8 cellular contexts compared by ENCODE assay signal in the genomic region with DNA sequence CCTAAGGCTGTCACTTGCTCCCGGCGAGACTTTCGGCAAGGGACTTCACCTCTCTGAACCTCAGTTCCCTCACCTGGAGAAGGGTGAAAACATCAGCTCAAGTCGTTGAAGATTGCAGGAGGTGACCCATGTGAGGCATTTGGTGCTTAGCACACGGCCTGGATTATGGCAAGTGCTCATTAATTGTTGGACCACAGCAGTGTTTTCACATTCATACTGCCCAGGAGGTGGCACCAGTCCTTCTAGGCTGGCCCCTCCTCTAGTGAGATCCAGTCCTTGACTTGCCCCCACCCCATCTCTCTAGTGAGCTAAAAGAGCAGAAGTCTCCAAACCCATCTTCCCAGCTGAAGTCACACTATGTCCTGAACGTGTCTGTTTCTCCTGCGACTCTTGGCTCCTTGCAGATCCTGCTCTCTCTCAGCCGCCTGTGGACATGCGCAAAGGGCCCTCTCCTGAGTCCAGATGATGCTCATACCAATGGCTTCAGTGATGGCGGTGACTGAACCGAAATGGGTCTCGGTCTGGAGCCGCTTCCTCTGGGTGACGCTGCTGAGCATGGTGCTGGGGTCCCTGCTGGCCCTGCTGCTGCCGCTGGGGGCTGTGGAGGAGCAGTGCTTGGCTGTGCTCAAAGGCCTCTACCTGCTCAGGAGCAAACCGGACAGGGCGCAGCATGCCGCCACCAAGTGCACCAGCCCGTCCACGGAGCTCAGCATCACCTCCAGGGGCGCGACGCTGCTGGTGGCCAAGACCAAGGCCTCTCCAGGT. TPM values are rescaled to one million over a fixed set of nuclear protein-coding genes. Genes with fewer than 3 reads are reported as not detected.
DNase-seq lines count a peak whose midpoint lies in the region; ATAC-seq and TF ChIP-seq lines count a peak whose summit lies in the region.

No MANE protein-coding gene starts in this region.

- 83% methylated on average over 21 of the region's 23 CpGs for WGBS in prostate gland

- POLR2A ChIA-PET in A673 (lab: Charles Lee; ENCODE audit: low non-redundant PET) = no interaction called here

- CTCF ChIA-PET in A673 (lab: Charles Lee) = interaction anchor here (0.7 kb wide), 1 partner anchor 96 kb away, joined by 4 read pairs; no protein-coding TSS in a partner anchor

- no peaks in the 10 kb centered on the region for H3K9me3 ChIP-seq in A673 (ENCODE audit: low read depth, low read length, poor library complexity, severe bottlenecking)
- H3K9me3 ChIP-seq in prostate gland = no peaks in the 10 kb centered on the region

- H3K4me3 ChIP-seq in A673 (ENCODE audit: low read depth, low read length, poor library complexity, severe bottlenecking) (no peak overlapping the region), fibroblast of mammary gland (ENCODE audit: control insufficient read depth, low read depth, low read length) (no peak overlapping the region), prostate gland (no peak overlapping the region)

- H3K4me1 ChIP-seq in A673 (ENCODE audit: insufficient read depth, low read length, poor library complexity, severe bottlenecking) (peaks cover 12% of the 10 kb centered on the region), prostate gland (replicated peaks) (no peaks in the 10 kb centered on the region)

- H3K36me3 ChIP-seq in A673 (ENCODE audit: insufficient read depth, low read length, poor library complexity, severe bottlenecking) (peaks cover 41% of the 10 kb centered on the region), prostate gland (peaks cover 0 to 6% of the 10 kb centered on the region in 2 donors)

- BruUV-seq in A673 (replicated peaks; lab: Mats Ljungman, UMichigan) = no TSS peak

- intact Hi-C loops in A673 (cut with micrococcal nuclease; ENCODE audit: unreplicated experiment) (loop anchor here (5.0 to 10.0 kb wide), 2 partner anchors 101 to 602 kb away; no protein-coding TSS in a partner anchor), prostate gland (cut with DNase I) (loop anchor here (10.0 kb wide), 3 partner anchors 522 to 832 kb away; a partner anchor contains a TSS)

- H3K27me3 ChIP-seq in A673 (replicated peaks; ENCODE audit: insufficient read depth, low read depth, low read length, poor library complexity) (no peaks in the 10 kb centered on the region), prostate gland (replicated peaks; ENCODE audit: insufficient read depth) (no peaks in the 10 kb centered on the region)

- no peak overlapping the region for H3K27ac ChIP-seq in A673 (ENCODE audit: low read depth, low read length, poor library complexity, severe bottlenecking)
- no peak overlapping the region for H3K27ac ChIP-seq in prostate gland

- ATAC-seq in SK-N-SH treated with all-trans-retinoic acid at 6 μM for 48 hours = peak; percentile 7; the same call in 1 of the 3 replicates
- ATAC-seq in esophagus mucosa = no peak

- DNase-seq in A673 (ENCODE audit: low spot score) (no peak), Daoy (ENCODE audit: low read depth) (peak; percentile 24), fibroblast of mammary gland (ENCODE audit: low read depth) (peak; percentile 21), medulla oblongata (ENCODE audit: extremely low spot score) (no peak), kidney tubule cell (ENCODE audit: low spot score) (no peak), prostate gland (ENCODE audit: low spot score) (no peak)

- TF ChIP-seq POLR2A in prostate gland (IDR thresholded peaks at IDR 0.05) = no peak

- TF ChIP-seq CTCF in A673 (conservative IDR thresholded peaks at IDR 0.05; ENCODE audit: low read depth, low read length) (0 out of 2 replicates have a peak, but pooled peaks have one; percentile 25), fibroblast of mammary gland (conservative IDR thresholded peaks at IDR 0.05; ENCODE audit: control insufficient read depth, insufficient read depth, low read depth, low read length) (no peak), prostate gland (IDR thresholded peaks at IDR 0.05) (no peak)

TF ChIP-seq in SK-N-SH treated with all-trans-retinoic acid at 6 μM for 48 hours, 23 proteins besides CTCF, POLR2A, EP300 and RAD21:
- TF ChIP-seq ARNTL (CRISPR knock-in tag; IDR thresholded peaks at IDR 0.05; ENCODE audit: borderline replicate concordance, low read depth) (no peak), CSDC2 (CRISPR knock-in tag; IDR thresholded peaks at IDR 0.05) (no peak), RARB (CRISPR knock-in tag; IDR thresholded peaks at IDR 0.05) (no peak), ZNF70 (CRISPR knock-in tag; IDR thresholded peaks at IDR 0.05) (no peak), ESRRG (CRISPR knock-in tag; IDR thresholded peaks at IDR 0.05) (no peak), BACH2 (CRISPR knock-in tag; IDR thresholded peaks at IDR 0.05; ENCODE audit: borderline replicate concordance) (no peak)
- TF ChIP-seq, protein P1, sequence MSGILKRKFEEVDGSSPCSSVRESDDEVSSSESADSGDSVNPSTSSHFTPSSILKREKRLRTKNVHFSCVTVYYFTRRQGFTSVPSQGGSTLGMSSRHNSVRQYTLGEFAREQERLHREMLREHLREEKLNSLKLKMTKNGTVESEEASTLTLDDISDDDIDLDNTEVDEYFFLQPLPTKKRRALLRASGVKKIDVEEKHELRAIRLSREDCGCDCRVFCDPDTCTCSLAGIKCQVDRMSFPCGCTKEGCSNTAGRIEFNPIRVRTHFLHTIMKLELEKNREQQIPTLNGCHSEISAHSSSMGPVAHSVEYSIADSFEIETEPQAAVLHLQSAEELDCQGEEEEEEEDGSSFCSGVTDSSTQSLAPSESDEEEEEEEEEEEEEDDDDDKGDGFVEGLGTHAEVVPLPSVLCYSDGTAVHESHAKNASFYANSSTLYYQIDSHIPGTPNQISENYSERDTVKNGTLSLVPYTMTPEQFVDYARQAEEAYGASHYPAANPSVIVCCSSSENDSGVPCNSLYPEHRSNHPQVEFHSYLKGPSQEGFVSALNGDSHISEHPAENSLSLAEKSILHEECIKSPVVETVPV (CRISPR knock-in tag; IDR thresholded peaks at IDR 0.05) = no peak
- TF ChIP-seq, protein P2, sequence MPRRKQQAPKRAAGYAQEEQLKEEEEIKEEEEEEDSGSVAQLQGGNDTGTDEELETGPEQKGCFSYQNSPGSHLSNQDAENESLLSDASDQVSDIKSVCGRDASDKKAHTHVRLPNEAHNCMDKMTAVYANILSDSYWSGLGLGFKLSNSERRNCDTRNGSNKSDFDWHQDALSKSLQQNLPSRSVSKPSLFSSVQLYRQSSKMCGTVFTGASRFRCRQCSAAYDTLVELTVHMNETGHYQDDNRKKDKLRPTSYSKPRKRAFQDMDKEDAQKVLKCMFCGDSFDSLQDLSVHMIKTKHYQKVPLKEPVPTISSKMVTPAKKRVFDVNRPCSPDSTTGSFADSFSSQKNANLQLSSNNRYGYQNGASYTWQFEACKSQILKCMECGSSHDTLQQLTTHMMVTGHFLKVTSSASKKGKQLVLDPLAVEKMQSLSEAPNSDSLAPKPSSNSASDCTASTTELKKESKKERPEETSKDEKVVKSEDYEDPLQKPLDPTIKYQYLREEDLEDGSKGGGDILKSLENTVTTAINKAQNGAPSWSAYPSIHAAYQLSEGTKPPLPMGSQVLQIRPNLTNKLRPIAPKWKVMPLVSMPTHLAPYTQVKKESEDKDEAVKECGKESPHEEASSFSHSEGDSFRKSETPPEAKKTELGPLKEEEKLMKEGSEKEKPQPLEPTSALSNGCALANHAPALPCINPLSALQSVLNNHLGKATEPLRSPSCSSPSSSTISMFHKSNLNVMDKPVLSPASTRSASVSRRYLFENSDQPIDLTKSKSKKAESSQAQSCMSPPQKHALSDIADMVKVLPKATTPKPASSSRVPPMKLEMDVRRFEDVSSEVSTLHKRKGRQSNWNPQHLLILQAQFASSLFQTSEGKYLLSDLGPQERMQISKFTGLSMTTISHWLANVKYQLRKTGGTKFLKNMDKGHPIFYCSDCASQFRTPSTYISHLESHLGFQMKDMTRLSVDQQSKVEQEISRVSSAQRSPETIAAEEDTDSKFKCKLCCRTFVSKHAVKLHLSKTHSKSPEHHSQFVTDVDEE (CRISPR knock-in tag; IDR thresholded peaks at IDR 0.05) = no peak

RNA-seq across cellular contexts. Expression of a gene that starts 1.6 kb away (rescaled TPM):
- total RNA-seq in A673 (2021) (3.6 and 4.1 TPM in 2 replicates), prostate gland (10 to 100 TPM in 1 of 2 donors, 1 to 10 TPM in 1; 8.2 to 10.7 TPM), esophagus mucosa (1.1 TPM)
- 4.2 and 5.1 TPM in 2 replicates for total RNA-seq in Daoy (2014; rRNA removed; shearing (Covaris generic))

RNA-seq across cellular contexts. Expression of a gene that starts 44.3 kb away (rescaled TPM):
- total RNA-seq in A673 (2021) (93.8 and 99.3 TPM in 2 replicates), prostate gland (100 to 1,000 TPM in 1 of 2 donors, 10 to 100 TPM in 1; 54.1 to 112 TPM), esophagus mucosa (25.7 TPM)
- 66.8 and 75.9 TPM in 2 replicates for total RNA-seq in Daoy (2014; rRNA removed; shearing (Covaris generic))

RNA-seq across cellular contexts. Expression of a gene that starts 45.7 kb away (rescaled TPM):
- total RNA-seq in A673 (2021) (73.4 and 79.3 TPM in 2 replicates), prostate gland (100 to 1,000 TPM; 170 to 203 TPM), esophagus mucosa (51.2 TPM)
- 127 and 187 TPM in 2 replicates for total RNA-seq in Daoy (2014; rRNA removed; shearing (Covaris generic))

Comparison
In these comparisons a context has a peak if more than half of its experiments do, and no peak if none do; other contexts are left out.
1. DNase-seq: peak in Daoy (single experiment) and fibroblast of mammary gland (single experiment); none in A673 (single experiment), medulla oblongata (single experiment), kidney tubule cell (single experiment) and prostate gland (single experiment).